Comparison of ENCODE assay signal across 8 cellular contexts in genomic region chr3:139427283-139428060, GRCh38. TPM values are rescaled to one million over a fixed set of nuclear protein-coding genes. Genes with fewer than 3 reads are reported as not detected.
A peak's percentile ranks its signal among the peaks of the same experiment; 100 is the strongest.
DNase-seq lines count a peak whose midpoint lies in the region; ATAC-seq and TF ChIP-seq lines count a peak whose summit lies in the region.

No MANE protein-coding gene starts in this region.

- TF ChIP-seq CTCF in CD4-positive, alpha-beta T cell (IDR thresholded peaks at IDR 0.05) = peak; percentile 80
- TF ChIP-seq CTCF in WERI-Rb-1 (IDR thresholded peaks at IDR 0.05; ENCODE audit: low read depth, low read length) = peak; percentile 68
- TF ChIP-seq CTCF in prostate gland (IDR thresholded peaks at IDR 0.05) = peak; percentile 73 to 86 (median 82)

- H3K27ac ChIP-seq in CD4-positive, alpha-beta T cell (ENCODE audit: low read depth, low read length) = no peak overlapping the region
- H3K27ac ChIP-seq in WERI-Rb-1 (peak overlapping the region; percentile 31; the same call in 1 of the 2 replicates), prostate gland (no peak overlapping the region)

- no peaks in the 10 kb centered on the region for H3K36me3 ChIP-seq in WERI-Rb-1
- no peaks in the 10 kb centered on the region for H3K36me3 ChIP-seq in prostate gland

- 43% methylated on average over 7 of the region's 7 CpGs for WGBS in prostate gland

- no peaks in the 10 kb centered on the region for H3K27me3 Mint-ChIP-seq in CD4-positive, alpha-beta T cell
- no peaks in the 10 kb centered on the region for H3K27me3 Mint-ChIP-seq in stimulated activated memory B cell treated with anti-CD40 and anti-IgM and Interleukin-4, amounts not matched to agents 10 μg/mL and 1 μg/mL and 100 μg/mL, for 72 hours

- no peaks in the 10 kb centered on the region for H3K27me3 ChIP-seq in CD4-positive, alpha-beta T cell (ENCODE audit: control insufficient read depth, insufficient read depth, low read length)
- H3K27me3 ChIP-seq in WERI-Rb-1 (ENCODE audit: insufficient read depth, low read depth, severe bottlenecking) = no peaks in the 10 kb centered on the region
- H3K27me3 ChIP-seq in prostate gland (replicated peaks; ENCODE audit: insufficient read depth) = no peaks in the 10 kb centered on the region

- no peak for ATAC-seq in CD4-positive, alpha-beta T cell (ENCODE audit: poor library complexity)
- ATAC-seq in GM18909 (IDR thresholded peaks at IDR 0.05; ENCODE audit: poor library complexity, unreplicated experiment) (peak; percentile 82), HG03196 (IDR thresholded peaks at IDR 0.05; ENCODE audit: unreplicated experiment) (peak; percentile 69)
- ATAC-seq in stimulated activated memory B cell treated with anti-CD40 and anti-IgM and Interleukin-4, amounts not matched to agents 10 μg/mL and 1 μg/mL and 100 μg/mL, for 72 hours = no peak

- POLR2A ChIA-PET in CD4-positive, alpha-beta T cell (lab: Charles Lee) = interaction anchor here (0.5 kb wide), 1 partner anchor 527 kb away, joined by 3 read pairs; no protein-coding TSS in a partner anchor

- CTCF ChIA-PET in CD4-positive, alpha-beta T cell (lab: Charles Lee) = interaction anchor here (0.6 kb wide), 1 partner anchor 1679 kb away, joined by 3 read pairs; no protein-coding TSS in a partner anchor

- DNase-seq in CD4-positive, alpha-beta T cell = no peak
- peak; percentile 86 for DNase-seq in NCI-H2196 treated with DMSO at 0.1 percent for 48 hours (lab: John Stamatoyannopoulos, UW; ENCODE audit: unreplicated experiment)
- peak; percentile 22 for DNase-seq in WERI-Rb-1
- DNase-seq in glomerular endothelial cell (ENCODE audit: extremely low read depth, low read depth, low spot score) = peak; percentile 48
- peak; percentile 53 for DNase-seq in prostate gland (ENCODE audit: low spot score)

- no peaks in the 10 kb centered on the region for H3K9me3 ChIP-seq in CD4-positive, alpha-beta T cell (ENCODE audit: control insufficient read depth, low read length)
- H3K9me3 ChIP-seq in WERI-Rb-1 (ENCODE audit: severe bottlenecking) (no peaks in the 10 kb centered on the region), prostate gland (no peaks in the 10 kb centered on the region)

- intact Hi-C loops in CD4-positive, alpha-beta T cell (cut with DNase I, micrococcal nuclease) = loop anchor here in 1 of 2 experiments (2.0 to 5.0 kb wide), 3 partner anchors 1435 to 1765 kb away; no protein-coding TSS in a partner anchor
- intact Hi-C loops in prostate gland (cut with DNase I) = loop anchor here (2.0 to 10.0 kb wide), 3 partner anchors 135 to 1435 kb away; partner anchors contain the start of gene CLSTN2

- H3K4me1 Mint-ChIP-seq in CD4-positive, alpha-beta T cell (ENCODE audit: low read depth) = no peaks in the 10 kb centered on the region
- peaks cover 6% of the 10 kb centered on the region for H3K4me1 Mint-ChIP-seq in stimulated activated memory B cell treated with anti-CD40 and anti-IgM and Interleukin-4, amounts not matched to agents 10 μg/mL and 1 μg/mL and 100 μg/mL, for 72 hours

- H3K4me3 Mint-ChIP-seq in CD4-positive, alpha-beta T cell = no peak overlapping the region
- no peak overlapping the region for H3K4me3 Mint-ChIP-seq in stimulated activated memory B cell treated with anti-CD40 and anti-IgM and Interleukin-4, amounts not matched to agents 10 μg/mL and 1 μg/mL and 100 μg/mL, for 72 hours

- H3K9me3 Mint-ChIP-seq in CD4-positive, alpha-beta T cell = no peaks in the 10 kb centered on the region
- no peaks in the 10 kb centered on the region for H3K9me3 Mint-ChIP-seq in stimulated activated memory B cell treated with anti-CD40 and anti-IgM and Interleukin-4, amounts not matched to agents 10 μg/mL and 1 μg/mL and 100 μg/mL, for 72 hours

- no peak overlapping the region for H3K4me3 ChIP-seq in WERI-Rb-1 (ENCODE audit: low read depth, low read length)
- no peak overlapping the region for H3K4me3 ChIP-seq in prostate gland

- no peaks in the 10 kb centered on the region for H3K4me1 ChIP-seq in prostate gland (replicated peaks)

- peaks cover 12% of the 10 kb centered on the region for H3K36me3 Mint-ChIP-seq in CD4-positive, alpha-beta T cell (ENCODE audit: low read depth)
- H3K36me3 Mint-ChIP-seq in stimulated activated memory B cell treated with anti-CD40 and anti-IgM and Interleukin-4, amounts not matched to agents 10 μg/mL and 1 μg/mL and 100 μg/mL, for 72 hours = peaks cover 29% of the 10 kb centered on the region

- H3K27ac Mint-ChIP-seq in CD4-positive, alpha-beta T cell = no peak overlapping the region
- H3K27ac Mint-ChIP-seq in stimulated activated memory B cell treated with anti-CD40 and anti-IgM and Interleukin-4, amounts not matched to agents 10 μg/mL and 1 μg/mL and 100 μg/mL, for 72 hours = no peak overlapping the region

- no peak for TF ChIP-seq POLR2A in prostate gland (IDR thresholded peaks at IDR 0.05)

RNA-seq across cellular contexts. Expression of gene COPB2, which starts 38.0 kb away (rescaled TPM):
- 10 to 100 TPM; 13.0 to 13.8 TPM for total RNA-seq in CD4-positive, alpha-beta T cell
- 120 and 127 TPM in 2 replicates for total RNA-seq in glomerular endothelial cell
- 100 to 1,000 TPM in 1 of 2 donors, 10 to 100 TPM in 1; 76.5 to 137 TPM for total RNA-seq in prostate gland

RNA-seq across cellular contexts. Expression of gene RBP2, which starts 48.8 kb away (rescaled TPM):
- total RNA-seq in CD4-positive, alpha-beta T cell = not detected
- total RNA-seq in glomerular endothelial cell (not detected in 2 replicates), prostate gland (not detected)

Comparison
In these comparisons a context has a peak if more than half of its experiments do, and no peak if none do; other contexts are left out.
1. ATAC-seq: peak in GM18909 (single experiment) and HG03196 (single experiment); none in CD4-positive, alpha-beta T cell (single experiment) and stimulated activated memory B cell treated with anti-CD40 and anti-IgM and Interleukin-4, amounts not matched to agents 10 μg/mL and 1 μg/mL and 100 μg/mL, for 72 hours (single experiment).
2. DNase-seq: peak in NCI-H2196 treated with DMSO at 0.1 percent for 48 hours (single experiment), WERI-Rb-1 (single experiment), glomerular endothelial cell (single experiment) and prostate gland (single experiment); none in CD4-positive, alpha-beta T cell (0 of 10).
3. Peak in every context shown above with its lines, with median percentiles within 50 percentile points of each other: CTCF ChIP-seq.